In the genomic region with DNA sequence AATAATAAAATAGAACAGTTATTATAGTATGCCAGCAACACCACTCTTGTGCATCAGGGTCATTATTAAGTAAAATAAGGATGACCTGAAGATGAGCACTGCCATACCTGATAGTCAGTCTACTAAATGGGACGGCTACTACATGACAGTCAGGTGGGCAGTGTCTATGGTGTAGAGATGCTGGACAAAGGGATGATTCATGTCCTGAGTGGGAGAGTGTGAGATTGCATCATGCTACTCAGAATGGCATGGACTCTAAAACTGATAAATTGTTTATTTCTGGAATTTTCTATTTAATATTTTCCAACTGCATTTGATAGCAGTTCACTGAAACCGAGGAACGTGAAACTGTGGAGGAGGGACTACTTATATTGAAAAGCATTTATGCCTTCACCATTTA, we compare ENCODE assay signal across 12 cellular contexts. TPM values are rescaled to one million over a fixed set of nuclear protein-coding genes. Genes with fewer than 3 reads are reported as not detected.
A peak's percentile ranks its signal among the peaks of the same experiment; 100 is the strongest.
DNase-seq lines count a peak whose midpoint lies in the region; ATAC-seq and TF ChIP-seq lines count a peak whose summit lies in the region.
"Had no signal": no experiment of that assay in that cellular context is flagged by ENCODE, and none has a peak within 500 bp of the region (broad histone marks: within the 10 kb centered on the region; RNA-seq: fewer than 3 reads in every experiment).

No MANE protein-coding gene starts in this region.

- peaks cover 20% of the 10 kb centered on the region for H3K4me1 ChIP-seq in osteoblast (ENCODE audit: insufficient read depth, low read length)

- H3K27me3 ChIP-seq in osteoblast (ENCODE audit: insufficient read depth, low read length), result no peaks in the 10 kb centered on the region

- ATAC-seq in HG03520 (IDR thresholded peaks at IDR 0.05; ENCODE audit: unreplicated experiment), result no peak
- ATAC-seq: naive thymus-derived CD8-positive, alpha-beta T cell had no signal

- H3K9me3 ChIP-seq in osteoblast (ENCODE audit: low read depth, low read length), result no peaks in the 10 kb centered on the region

- DNase-seq in HCEC 1CT (peak; percentile 44), RPMI7951 (ENCODE audit: low read depth) (peak; percentile 47), fibroblast of peridontal ligament (ENCODE audit: extremely low read depth) (peak; percentile 50), osteoblast (ENCODE audit: insufficient read length, low spot score, missing footprints) (peak; percentile 36), NCI-H2107 (lab: John Stamatoyannopoulos, UW) (no peak), T-helper 9 cell (no peak)
- no peak for DNase-seq in activated CD4-positive, alpha-beta T cell treated with anti-CD3 and anti-CD28 coated beads for 1 hour
- DNase-seq: activated T-cell treated with anti-CD3 and anti-CD28 coated beads, Interleukin-2, amount 50 U/mL, for 48 hours; naive thymus-derived CD8-positive, alpha-beta T cell; NCI-H1092 treated with DMSO at 0.1 percent for 48 hours; NCI-H774 had no signal

- no peaks in the 10 kb centered on the region for H3K36me3 ChIP-seq in osteoblast (ENCODE audit: insufficient read depth, low read length)

- peaks cover 47% of the 10 kb centered on the region for H4K20me1 ChIP-seq in osteoblast (ENCODE audit: insufficient read depth, low read length)

- no peak overlapping the region for H2AFZ ChIP-seq in osteoblast (ENCODE audit: low read length)

- H3K79me2 ChIP-seq in osteoblast (ENCODE audit: insufficient read depth, low read length), result peaks cover 99% of the 10 kb centered on the region

- H3K4me3 ChIP-seq in osteoblast (ENCODE audit: insufficient read depth, low read length), result no peak overlapping the region

- H3K4me2 ChIP-seq in osteoblast (ENCODE audit: insufficient read depth, low read length), result no peak overlapping the region

- no peak for TF ChIP-seq CTCF in osteoblast (IDR thresholded peaks at IDR 0.05; ENCODE audit: extremely low read depth, low read depth, low read length)

- H3K27ac ChIP-seq in osteoblast (ENCODE audit: low read depth, low read length), result no peak overlapping the region

RNA-seq across cellular contexts. Expression of gene SNX9, which starts 38.8 kb away (rescaled TPM):
- total RNA-seq in RPMI7951 (2014; rRNA removed; shearing (Covaris generic)), result 31.9 and 36.8 TPM in 2 replicates
- 147 and 177 TPM in 2 replicates for total RNA-seq in osteoblast

Comparison
In these comparisons a context has a peak if more than half of its experiments do, and no peak if none do; other contexts are left out.
1. DNase-seq: peak in HCEC 1CT (single experiment), RPMI7951 (single experiment), fibroblast of peridontal ligament (single experiment) and osteoblast (single experiment); none in NCI-H2107 (single experiment), activated CD4-positive, alpha-beta T cell treated with anti-CD3 and anti-CD28 coated beads for 1 hour (single experiment) and T-helper 9 cell (single experiment).